1 cellular context compared by ENCODE assay signal in genomic region chr7:112160771-112161150, GRCh38.
TF ChIP-seq lines count a peak whose summit lies in the region.

No MANE protein-coding gene starts in this region.

TF ChIP-seq in WTC11, 78 proteins besides CTCF, POLR2A, EP300 and RAD21 (continued from another document):
- TF ChIP-seq ATF2 (CRISPR knock-in tag; IDR thresholded peaks at IDR 0.05; ENCODE audit: borderline replicate concordance, low read depth) (no peak), NFE2L1 (CRISPR knock-in tag; IDR thresholded peaks at IDR 0.05) (no peak), ARID4B (CRISPR knock-in tag; IDR thresholded peaks at IDR 0.05; ENCODE audit: borderline replicate concordance) (no peak), MXD4 (CRISPR knock-in tag; IDR thresholded peaks at IDR 0.05; ENCODE audit: borderline replicate concordance) (no peak), ZSCAN18 (CRISPR knock-in tag; IDR thresholded peaks at IDR 0.05) (no peak), ZNF121 (CRISPR knock-in tag; IDR thresholded peaks at IDR 0.05) (no peak), CREB1 (CRISPR knock-in tag; IDR thresholded peaks at IDR 0.05) (no peak), AR (CRISPR knock-in tag; IDR thresholded peaks at IDR 0.05) (no peak)
